Comparison of ENCODE assay signal across 30 cellular contexts in genomic region chr7:26006421-26006820, GRCh38.
"Had no signal": no experiment of that assay in that cellular context is flagged by ENCODE, and none has a peak within 500 bp of the region (broad histone marks: within the 10 kb centered on the region; RNA-seq: fewer than 3 reads in every experiment).

No MANE protein-coding gene starts in this region.

- H3K36me3 ChIP-seq: cardiac muscle cell, colonic mucosa, neutrophil, prostate gland, sigmoid colon, tibial nerve had no signal

- H3K27ac ChIP-seq: cardiac muscle cell, colonic mucosa, epithelial cell of prostate, neutrophil, prostate gland, sigmoid colon, tibial nerve, VCaP had no signal

- H3K27me3 ChIP-seq: cardiac muscle cell, colonic mucosa, sigmoid colon, tibial nerve had no signal

- ATAC-seq: activated CD4-positive, CD25-positive, alpha-beta regulatory T cell treated with anti-CD3 and anti-CD28 coated beads, Interleukin-2, amount 50 U/mL, for 24 hours; activated naive CD8-positive, alpha-beta T cell treated with anti-CD3 and anti-CD28 coated beads, Interleukin-2, amount 50 U/mL, for 24 hours; left cardiac atrium; stimulated activated effector memory CD8-positive, alpha-beta T cell treated with anti-CD3 and anti-CD28 coated beads, Interleukin-12 subunit alpha, Interleukin-12 subunit beta, amount 100 ng/mL, for 72 hours had no signal

- H3K36me3 Mint-ChIP-seq: activated CD4-positive, alpha-beta memory T cell treated with anti-CD3 and anti-CD28 coated beads for 36 hours; activated naive CD4-positive, alpha-beta T cell treated with anti-CD3 and anti-CD28 coated beads, Interleukin-2, amount 50 U/mL, for 24 hours; stimulated activated effector memory CD8-positive, alpha-beta T cell treated with anti-CD3 and anti-CD28 coated beads, Interleukin-12 subunit alpha, Interleukin-12 subunit beta, amount 100 ng/mL, for 72 hours had no signal

- H3K9me3 ChIP-seq: colonic mucosa, neutrophil, prostate gland, sigmoid colon, SK-N-SH, tibial nerve had no signal

- H3K27ac Mint-ChIP-seq: activated CD4-positive, alpha-beta memory T cell treated with anti-CD3 and anti-CD28 coated beads for 36 hours; activated CD4-positive, alpha-beta T cell treated with anti-CD3 and anti-CD28 coated beads, Interleukin-2, amount 10 ng/mL, durations not matched to agents 24 days and 14 days; activated naive CD4-positive, alpha-beta T cell treated with anti-CD3 and anti-CD28 coated beads, Interleukin-2, amount 50 U/mL, for 24 hours; activated naive CD8-positive, alpha-beta T cell treated with anti-CD3 and anti-CD28 coated beads, Interleukin-2, amount 50 U/mL, for 24 hours; activated T-cell treated with anti-CD3 and anti-CD28 coated beads, Interleukin-2, amount 50 U/mL, for 24 hours; nephron; stimulated activated effector memory CD8-positive, alpha-beta T cell treated with anti-CD3 and anti-CD28 coated beads, Interleukin-12 subunit alpha, Interleukin-12 subunit beta, amount 100 ng/mL, for 72 hours; T-helper 1 cell treated with Interleukin-12 subunit alpha and Interleukin-12 subunit beta and Interleukin-4 antibody, amounts not matched to agents 30 μg/mL and 1 μg/mL, for 36 hours had no signal

- H3K4me1 Mint-ChIP-seq: activated CD4-positive, alpha-beta T cell treated with anti-CD3 and anti-CD28 coated beads, Interleukin-2, amount 10 ng/mL, durations not matched to agents 24 days and 14 days; activated naive CD4-positive, alpha-beta T cell treated with anti-CD3 and anti-CD28 coated beads, Interleukin-2, amount 50 U/mL, for 24 hours; stimulated activated effector memory CD8-positive, alpha-beta T cell treated with anti-CD3 and anti-CD28 coated beads, Interleukin-12 subunit alpha, Interleukin-12 subunit beta, amount 100 ng/mL, for 72 hours had no signal

- H3K4me1 ChIP-seq: colonic mucosa, prostate gland, tibial nerve had no signal

- H3K9me3 Mint-ChIP-seq: activated CD4-positive, alpha-beta memory T cell treated with anti-CD3 and anti-CD28 coated beads for 36 hours; activated CD4-positive, alpha-beta T cell treated with anti-CD3 and anti-CD28 coated beads, Interleukin-2, amount 10 ng/mL, durations not matched to agents 24 days and 14 days; activated naive CD4-positive, alpha-beta T cell treated with anti-CD3 and anti-CD28 coated beads, Interleukin-2, amount 50 U/mL, for 24 hours; activated naive CD8-positive, alpha-beta T cell treated with anti-CD3 and anti-CD28 coated beads, Interleukin-2, amount 50 U/mL, for 24 hours; activated T-cell treated with anti-CD3 and anti-CD28 coated beads, Interleukin-2, amount 50 U/mL, for 24 hours; nephron; stimulated activated effector memory CD8-positive, alpha-beta T cell treated with anti-CD3 and anti-CD28 coated beads, Interleukin-12 subunit alpha, Interleukin-12 subunit beta, amount 100 ng/mL, for 72 hours; T-helper 1 cell treated with Interleukin-12 subunit alpha and Interleukin-12 subunit beta and Interleukin-4 antibody, amounts not matched to agents 30 μg/mL and 1 μg/mL, for 36 hours had no signal

- H3K4me3 Mint-ChIP-seq: activated CD4-positive, alpha-beta memory T cell treated with anti-CD3 and anti-CD28 coated beads for 36 hours; activated CD4-positive, alpha-beta T cell treated with anti-CD3 and anti-CD28 coated beads, Interleukin-2, amount 10 ng/mL, durations not matched to agents 24 days and 14 days; activated naive CD4-positive, alpha-beta T cell treated with anti-CD3 and anti-CD28 coated beads, Interleukin-2, amount 50 U/mL, for 24 hours; activated naive CD8-positive, alpha-beta T cell treated with anti-CD3 and anti-CD28 coated beads, Interleukin-2, amount 50 U/mL, for 24 hours; activated T-cell treated with anti-CD3 and anti-CD28 coated beads, Interleukin-2, amount 50 U/mL, for 24 hours; nephron; stimulated activated effector memory CD8-positive, alpha-beta T cell treated with anti-CD3 and anti-CD28 coated beads, Interleukin-12 subunit alpha, Interleukin-12 subunit beta, amount 100 ng/mL, for 72 hours; T-helper 1 cell treated with Interleukin-12 subunit alpha and Interleukin-12 subunit beta and Interleukin-4 antibody, amounts not matched to agents 30 μg/mL and 1 μg/mL, for 36 hours had no signal

- DNase-seq: activated CD4-positive, alpha-beta memory T cell treated with anti-CD3 and anti-CD28 coated beads for 36 hours; activated CD4-positive, alpha-beta T cell treated with anti-CD3 and anti-CD28 coated beads, Interleukin-2, amount 10 ng/mL, durations not matched to agents 24 days and 14 days; activated CD8-positive, alpha-beta memory T cell treated with anti-CD3 and anti-CD28 coated beads, Interleukin-2, amount 50 U/mL, for 48 hours; activated gamma-delta T cell treated with Interleukin-2 at 50 U/mL for 16 hours; activated naive CD8-positive, alpha-beta T cell treated with anti-CD3 and anti-CD28 coated beads, Interleukin-2, amount 50 U/mL, for 24 hours; activated T-cell treated with anti-CD3 and anti-CD28 coated beads, Interleukin-2, amount 50 U/mL, for 24 hours; amygdala; cerebellar nuclear complex; effector CD8-positive, alpha-beta T cell; glutamatergic neuron; left cardiac atrium; midbrain; retina; sigmoid colon; SK-N-SH; stimulated activated CD4-positive, alpha-beta T cell treated with anti-CD3 and anti-CD28 coated beads, Interleukin-4, amount 100 ng/mL, for 24 hours; SW 1271; T-helper 9 cell had no signal

- H3K4me3 ChIP-seq: cardiac muscle cell, colonic mucosa, prostate gland, sigmoid colon, tibial nerve had no signal
